Comparison of ENCODE assay signal across 8 cellular contexts in genomic region chr2:200585730-200586643, GRCh38. TPM values are rescaled to one million over a fixed set of nuclear protein-coding genes. Genes with fewer than 3 reads are reported as not detected.
DNase-seq lines count a peak whose midpoint lies in the region; TF ChIP-seq lines count a peak whose summit lies in the region.

AOX1 (plus strand) TSS chr2:200586014; CDS start chr2:200586109, 95 bp downstream.

- no peaks in the 10 kb centered on the region for H3F3A ChIP-seq in PC-9 (ENCODE audit: insufficient read depth, low read depth)

- no peak within 1 kb of the TSS for H3K4me2 ChIP-seq in PC-9

- H3K9me2 ChIP-seq in PC-9 (ENCODE audit: insufficient read depth) = no peaks in the 10 kb centered on the region

- peak within 1 kb of the TSS in 4 of 7 donors; percentile 12 to 70 (median 47) for H3K27ac Mint-ChIP-seq in CD14-positive monocyte
- H3K27ac Mint-ChIP-seq in type B pancreatic cell = peak within 1 kb of the TSS; percentile 44

- BruUV-seq in PC-9 (replicated peaks; lab: Mats Ljungman, UMichigan) = no TSS peak

- H3K27me3 ChIP-seq in muscle layer of colon (ENCODE audit: control insufficient read depth in 1 of 2, insufficient read depth in 2 of 2, low read length in 2 of 2) = no peaks in the 10 kb centered on the region
- H3K27me3 ChIP-seq in PC-9 (ENCODE audit: insufficient read depth, low read depth) = no peaks in the 10 kb centered on the region

- H3K36me3 ChIP-seq in muscle layer of colon (ENCODE audit: insufficient read depth, low read length) (no peaks in the 10 kb centered on the region), PC-9 (ENCODE audit: low read depth) (no peaks in the 10 kb centered on the region)

- H3K4me3 ChIP-seq in HFF-Myc (replicated peaks; ENCODE audit: low read depth, low read length) = peak within 1 kb of the TSS; percentile 50
- H3K4me3 ChIP-seq in muscle layer of colon (ENCODE audit: low read depth in 1 of 2, low read length in 2 of 2) = peak within 1 kb of the TSS; percentile 67 to 69
- H3K4me3 ChIP-seq in PC-9 = no peak within 1 kb of the TSS

- peaks cover 0 to 2% (median 0%) of the 10 kb centered on the region in 7 donors for H3K9me3 Mint-ChIP-seq in CD14-positive monocyte
- H3K9me3 Mint-ChIP-seq in type B pancreatic cell = no peaks in the 10 kb centered on the region

- H3K27me3 Mint-ChIP-seq in CD14-positive monocyte (ENCODE audit: low read depth in 3 of 3) = peaks cover 0 to 18% (median 8%) of the 10 kb centered on the region in 3 donors
- peaks cover 45% of the 10 kb centered on the region for H3K27me3 Mint-ChIP-seq in type B pancreatic cell

- CTCF ChIA-PET in PC-9 (lab: Charles Lee) = no interaction called here

- TF ChIP-seq CTCF in CD14-positive monocyte (IDR thresholded peaks at IDR 0.05) (no peak), HFF-Myc (IDR thresholded peaks at IDR 0.05; ENCODE audit: low read depth, low read length, missing control alignments) (peak; percentile 19), type B pancreatic cell (conservative IDR thresholded peaks at IDR 0.05) (no peak), PC-9 (conservative IDR thresholded peaks at IDR 0.05) (no peak)

- intact Hi-C loops in CD14-positive monocyte (cut with micrococcal nuclease) = loop anchor here in 1 of 2 donors (5.0 kb wide), 1 partner anchor 111 kb away; no protein-coding TSS in a partner anchor
- intact Hi-C loops in PC-9 (cut with micrococcal nuclease; ENCODE audit: unreplicated experiment) = no loop called here

- POLR2A ChIA-PET in PC-9 (lab: Charles Lee; ENCODE audit: unreplicated experiment) = interaction anchor here (0.6 kb wide), 1 partner anchor 466 kb away, joined by 4 read pairs; no protein-coding TSS in a partner anchor

- peak within 1 kb of the TSS; percentile 82 to 92 for H3K4me3 Mint-ChIP-seq in CD14-positive monocyte
- H3K4me3 Mint-ChIP-seq in type B pancreatic cell = peak within 1 kb of the TSS; percentile 90

- peak within 1 kb of the TSS; percentile 59 for H3K9ac ChIP-seq in muscle layer of colon (ENCODE audit: low read length)

- H3K9me3 ChIP-seq in muscle layer of colon (ENCODE audit: low read length) (no peaks in the 10 kb centered on the region), PC-9 (ENCODE audit: insufficient read depth, low read depth) (no peaks in the 10 kb centered on the region)

- no peaks in the 10 kb centered on the region for H4K20me1 ChIP-seq in PC-9 (ENCODE audit: insufficient read depth)

- DNase-seq in CD14-positive monocyte (ENCODE audit: low spot score) = no peak
- peak; percentile 35 for DNase-seq in HFF-Myc (ENCODE audit: extremely low read depth, low read depth)
- DNase-seq in activated T-cell treated with anti-CD3 and anti-CD28 coated beads, Interleukin-2, amount 50 U/mL, for 1 hour = peak; percentile 48
- DNase-seq in fibroblast of gingiva (ENCODE audit: low read depth) = peak; percentile 82
- DNase-seq in type B pancreatic cell (ENCODE audit: extremely low spot score, unreplicated experiment) = peak; percentile 69
- no peak for DNase-seq in NCI-H2107 treated with DMSO at 0.1 percent for 48 hours (lab: John Stamatoyannopoulos, UW; ENCODE audit: unreplicated experiment)
- DNase-seq in PC-9 = no peak

- H3K4me1 Mint-ChIP-seq in CD14-positive monocyte (peaks cover 12% of the 10 kb centered on the region), type B pancreatic cell (ENCODE audit: unreplicated experiment) (peaks cover 8% of the 10 kb centered on the region)

- H3K4me1 ChIP-seq in muscle layer of colon (ENCODE audit: insufficient read depth, low read length) (peaks cover 4% of the 10 kb centered on the region), PC-9 (replicated peaks; ENCODE audit: insufficient read depth) (no peaks in the 10 kb centered on the region)

- H3K36me3 Mint-ChIP-seq in CD14-positive monocyte (peaks cover 19 to 21% of the 10 kb centered on the region in 2 donors), type B pancreatic cell (no peaks in the 10 kb centered on the region)

- H3K27ac ChIP-seq in muscle layer of colon (ENCODE audit: low read depth, low read length) (peak within 1 kb of the TSS; percentile 48), PC-9 (no peak within 1 kb of the TSS)

- H3K79me2 ChIP-seq in PC-9 (ENCODE audit: low read depth) = no peaks in the 10 kb centered on the region

- no peak within 1 kb of the TSS for H2AFZ ChIP-seq in PC-9

RNA-seq across cellular contexts. Expression of gene AOX1, which starts in this region (rescaled TPM):
- not detected for polyA plus RNA-seq in CD14-positive monocyte
- total RNA-seq in type B pancreatic cell (ENCODE audit: low replicate concordance) (6.4 and 10.3 TPM in 2 replicates), PC-9 (2021) (4.1 and 5.1 TPM in 2 replicates)

Comparison
In these comparisons a context has a peak if more than half of its experiments do, and no peak if none do; other contexts are left out.
1. DNase-seq: peak in HFF-Myc (single experiment), activated T-cell treated with anti-CD3 and anti-CD28 coated beads, Interleukin-2, amount 50 U/mL, for 1 hour (single experiment), fibroblast of gingiva (single experiment) and type B pancreatic cell (single experiment); none in CD14-positive monocyte (single experiment), NCI-H2107 treated with DMSO at 0.1 percent for 48 hours (single experiment) and PC-9 (0 of 2).